ENCODE assay signal across 20 cellular contexts in genomic region chr17:71516149-71516548, GRCh38.
A peak's percentile ranks its signal among the peaks of the same experiment; 100 is the strongest.
DNase-seq lines count a peak whose midpoint lies in the region; ATAC-seq and TF ChIP-seq lines count a peak whose summit lies in the region.
"Had no signal": no experiment of that assay in that cellular context is flagged by ENCODE, and none has a peak within 500 bp of the region (broad histone marks: within the 10 kb centered on the region; RNA-seq: fewer than 3 reads in every experiment).

No MANE protein-coding gene starts in this region.

- ATAC-seq in SK-N-SH treated with all-trans-retinoic acid at 6 μM for 48 hours, result no peak
- no peak for ATAC-seq in HG03135 (IDR thresholded peaks at IDR 0.05; ENCODE audit: unreplicated experiment)
- ATAC-seq: activated CD4-positive, alpha-beta T cell treated with anti-CD3 and anti-CD28 coated beads for 36 hours; K562; left cardiac atrium; stimulated activated naive CD8-positive, alpha-beta T cell treated with anti-CD3 and anti-CD28 coated beads, Interleukin-15, amount 100 ng/mL, for 72 hours had no signal

- peak; percentile 9 for DNase-seq in DMS79 (lab: John Stamatoyannopoulos, UW)
- peak; percentile 84 for DNase-seq in NCI-H1105 treated with DMSO at 0.1 percent for 48 hours (lab: John Stamatoyannopoulos, UW)
- peak; percentile 48 for DNase-seq in NCI-H2171 (lab: John Stamatoyannopoulos, UW)
- DNase-seq in stimulated activated naive CD4-positive, alpha-beta T cell treated with Interleukin-2 at 50 U/mL for 16 hours (lab: John Stamatoyannopoulos, UW), result no peak
- no peak for DNase-seq in inferior parietal cortex (ENCODE audit: extremely low spot score)
- DNase-seq: activated CD4-positive, alpha-beta T cell treated with anti-CD3 and anti-CD28 coated beads for 36 hours; activated CD8-positive, alpha-beta memory T cell treated with anti-CD3 and anti-CD28 coated beads for 24 hours; activated gamma-delta T cell treated with Interleukin-2 at 50 U/mL for 16 hours; activated T-cell treated with anti-CD3 and anti-CD28 coated beads, Interleukin-2, amount 50 U/mL, for 1 hour; head of caudate nucleus; HFFc6; left cardiac atrium; MG63; posterior cingulate gyrus; sigmoid colon; stimulated activated naive CD8-positive, alpha-beta T cell treated with anti-CD3 and anti-CD28 coated beads, Interleukin-15, amount 100 ng/mL, for 72 hours; thyroid gland had no signal

TF ChIP-seq in SK-N-SH treated with all-trans-retinoic acid at 6 μM for 48 hours, 23 proteins besides CTCF, POLR2A, EP300 and RAD21:
- TF ChIP-seq RARB (CRISPR knock-in tag; IDR thresholded peaks at IDR 0.05), result no peak
- TF ChIP-seq ISL1 (CRISPR knock-in tag; IDR thresholded peaks at IDR 0.05), result peak; percentile 81; the same call in 1 of the 2 replicates
TF ChIP-seq in SK-N-SH treated with all-trans-retinoic acid at 6 μM for 48 hours: peak in this region for 1.

Comparison
In these comparisons a context has a peak if more than half of its experiments do, and no peak if none do; other contexts are left out.
1. DNase-seq: peak in DMS79 (single experiment), NCI-H1105 treated with DMSO at 0.1 percent for 48 hours (single experiment) and NCI-H2171 (single experiment); none in stimulated activated naive CD4-positive, alpha-beta T cell treated with Interleukin-2 at 50 U/mL for 16 hours (single experiment) and inferior parietal cortex (single experiment).